Comparison of ENCODE assay signal across 1 cellular context in the genomic region with DNA sequence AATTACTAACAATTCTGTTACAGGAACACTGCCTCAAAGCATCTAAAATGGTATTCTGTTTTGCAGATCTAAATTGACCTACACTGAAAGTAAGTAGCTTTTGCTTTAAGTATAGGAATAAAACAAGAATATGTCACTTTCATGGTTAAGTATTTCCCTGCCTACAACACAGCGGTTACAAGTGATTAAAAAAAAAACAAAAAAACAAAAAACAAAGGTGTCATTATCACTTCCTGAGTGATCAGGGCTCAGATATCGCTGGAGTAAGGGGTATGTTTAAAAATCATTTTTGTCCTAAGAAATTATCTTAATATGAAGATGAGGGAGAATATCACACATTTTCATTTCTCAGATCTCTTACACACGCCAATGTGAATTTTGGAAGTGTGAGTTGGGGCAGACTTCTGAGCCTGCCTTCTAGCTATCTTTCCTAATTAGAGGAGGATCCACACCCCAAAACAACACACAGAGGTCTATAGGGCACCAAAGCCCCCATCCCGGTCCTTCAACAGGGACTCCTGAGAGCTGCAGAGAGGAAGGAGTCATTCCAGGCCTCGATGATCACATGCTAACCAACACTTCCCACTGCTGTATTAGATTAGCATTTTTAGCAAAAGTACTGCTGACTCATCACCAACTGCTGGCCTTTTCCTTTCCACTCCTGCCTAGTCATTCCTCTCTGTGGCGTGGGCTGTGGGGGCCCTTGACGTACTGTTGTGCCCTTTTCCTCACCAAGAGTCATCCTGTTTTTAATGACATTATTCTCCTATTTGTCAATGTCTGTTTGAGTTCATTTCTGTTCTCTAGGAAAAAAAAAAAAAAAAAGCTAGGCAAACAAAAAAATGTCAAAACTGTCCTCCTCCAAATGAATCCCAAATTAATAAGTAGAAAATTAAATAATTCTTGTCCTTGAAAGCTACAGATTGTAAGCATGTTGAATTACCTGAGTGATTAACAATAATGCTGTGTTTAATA.
TF ChIP-seq lines count a peak whose summit lies in the region.

No MANE protein-coding gene starts in this region.

TF ChIP-seq in K562, 482 proteins besides CTCF, POLR2A, EP300 and RAD21 (continued from another document and continues in another):
- TF ChIP-seq ZZZ3 (IDR thresholded peaks at IDR 0.05) (no peak), KDM1A (IDR thresholded peaks at IDR 0.05) (peak in 1 of 2 experiments; percentile 24; a peak in 1 of 4 replicates), HOXB6 (CRISPR knock-in tag; IDR thresholded peaks at IDR 0.05; ENCODE audit: borderline replicate concordance) (no peak), ZEB2 (IDR thresholded peaks at IDR 0.05) (no peak), HCFC1 (IDR thresholded peaks at IDR 0.05; ENCODE audit: low read depth, low read length) (peak; percentile 24; the same call in 1 of the 2 replicates), MYBL2 (IDR thresholded peaks at IDR 0.05; ENCODE audit: low read depth) (no peak; the same call in 1 of the 2 replicates), MYBL2 (CRISPR knock-in tag; IDR thresholded peaks at IDR 0.05; ENCODE audit: borderline replicate concordance) (no peak), ETS2 (tag; IDR thresholded peaks at IDR 0.05; ENCODE audit: borderline replicate concordance, poor library complexity, severe bottlenecking) (no peak), ZNF766 (CRISPR knock-in tag; conservative IDR thresholded peaks at IDR 0.05) (peak; percentile 94), ASH1L (IDR thresholded peaks at IDR 0.05; ENCODE audit: borderline replicate concordance, low read depth, partially characterized antibody) (no peak), SIRT6 (IDR thresholded peaks at IDR 0.05; ENCODE audit: low read depth, low read length) (no peak), SAFB (IDR thresholded peaks at IDR 0.05; ENCODE audit: borderline replicate concordance, low read depth, low read length) (no peak), ZBTB7A (IDR thresholded peaks at IDR 0.05; ENCODE audit: borderline replicate concordance, control insufficient read depth, low read depth, low read length) (no peak), HMG20A (CRISPR knock-in tag; conservative IDR thresholded peaks at IDR 0.05) (no peak), ZNF668 (CRISPR knock-in tag; IDR thresholded peaks at IDR 0.05) (no peak), RUNX1 (IDR thresholded peaks at IDR 0.05; ENCODE audit: low read depth) (no peak), HMG20B (CRISPR knock-in tag; IDR thresholded peaks at IDR 0.05) (no peak), SETDB1 (IDR thresholded peaks at IDR 0.05; ENCODE audit: low read length) (no peak), KAT2B (IDR thresholded peaks at IDR 0.05; ENCODE audit: low read depth, low read length) (no peak), SOX6 (IDR thresholded peaks at IDR 0.05) (peak; percentile 79), ZNF41 (CRISPR knock-in tag; conservative IDR thresholded peaks at IDR 0.05) (peak; percentile 59; the same call in 1 of the 2 replicates), CHD1 (IDR thresholded peaks at IDR 0.05; ENCODE audit: low read length) (no peak), TEAD4 (IDR thresholded peaks at IDR 0.05; ENCODE audit: low read length) (peak; percentile 72), TEAD4 (CRISPR knock-in tag; IDR thresholded peaks at IDR 0.05; ENCODE audit: borderline replicate concordance) (no peak), RHOXF2B (CRISPR knock-in tag; conservative IDR thresholded peaks at IDR 0.05) (no peak), MTA2 (IDR thresholded peaks at IDR 0.05; ENCODE audit: low read depth) (peak; percentile 25; the same call in 1 of the 2 replicates), ZNF217 (CRISPR knock-in tag; IDR thresholded peaks at IDR 0.05) (no peak), BRD9 (IDR thresholded peaks at IDR 0.05; ENCODE audit: low read depth, partially characterized antibody) (peak; percentile 28), NBN (IDR thresholded peaks at IDR 0.05; ENCODE audit: low read depth) (peak; percentile 80), CAMTA2 (CRISPR knock-in tag; conservative IDR thresholded peaks at IDR 0.05) (no peak), SMAD1 (IDR thresholded peaks at IDR 0.05; ENCODE audit: low read depth, low read length, partially characterized antibody) (no peak), ZNF143 (CRISPR knock-in tag; IDR thresholded peaks at IDR 0.05) (no peak), MAFG (tag; conservative IDR thresholded peaks at IDR 0.05) (peak; percentile 100), EP400 (IDR thresholded peaks at IDR 0.05) (peak; percentile 79), DNMT1 (IDR thresholded peaks at IDR 0.05) (no peak), ZSCAN32 (CRISPR knock-in tag; IDR thresholded peaks at IDR 0.05) (no peak), ZNF785 (CRISPR knock-in tag; IDR thresholded peaks at IDR 0.05) (no peak), BCL6 (CRISPR knock-in tag; IDR thresholded peaks at IDR 0.05) (peak; percentile 9; the same call in 1 of the 2 replicates), KLF6 (CRISPR knock-in tag; IDR thresholded peaks at IDR 0.05; ENCODE audit: borderline replicate concordance) (no peak), NFXL1 (CRISPR knock-in tag; IDR thresholded peaks at IDR 0.05) (no peak), BRF1 (IDR thresholded peaks at IDR 0.05; ENCODE audit: borderline replicate concordance, extremely low read depth, insufficient read length) (no peak), ZNF707 (CRISPR knock-in tag; conservative IDR thresholded peaks at IDR 0.05) (no peak)
- TF ChIP-seq, protein P1, sequence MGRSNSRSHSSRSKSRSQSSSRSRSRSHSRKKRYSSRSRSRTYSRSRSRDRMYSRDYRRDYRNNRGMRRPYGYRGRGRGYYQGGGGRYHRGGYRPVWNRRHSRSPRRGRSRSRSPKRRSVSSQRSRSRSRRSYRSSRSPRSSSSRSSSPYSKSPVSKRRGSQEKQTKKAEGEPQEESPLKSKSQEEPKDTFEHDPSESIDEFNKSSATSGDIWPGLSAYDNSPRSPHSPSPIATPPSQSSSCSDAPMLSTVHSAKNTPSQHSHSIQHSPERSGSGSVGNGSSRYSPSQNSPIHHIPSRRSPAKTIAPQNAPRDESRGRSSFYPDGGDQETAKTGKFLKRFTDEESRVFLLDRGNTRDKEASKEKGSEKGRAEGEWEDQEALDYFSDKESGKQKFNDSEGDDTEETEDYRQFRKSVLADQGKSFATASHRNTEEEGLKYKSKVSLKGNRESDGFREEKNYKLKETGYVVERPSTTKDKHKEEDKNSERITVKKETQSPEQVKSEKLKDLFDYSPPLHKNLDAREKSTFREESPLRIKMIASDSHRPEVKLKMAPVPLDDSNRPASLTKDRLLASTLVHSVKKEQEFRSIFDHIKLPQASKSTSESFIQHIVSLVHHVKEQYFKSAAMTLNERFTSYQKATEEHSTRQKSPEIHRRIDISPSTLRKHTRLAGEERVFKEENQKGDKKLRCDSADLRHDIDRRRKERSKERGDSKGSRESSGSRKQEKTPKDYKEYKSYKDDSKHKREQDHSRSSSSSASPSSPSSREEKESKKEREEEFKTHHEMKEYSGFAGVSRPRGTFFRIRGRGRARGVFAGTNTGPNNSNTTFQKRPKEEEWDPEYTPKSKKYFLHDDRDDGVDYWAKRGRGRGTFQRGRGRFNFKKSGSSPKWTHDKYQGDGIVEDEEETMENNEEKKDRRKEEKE (IDR thresholded peaks at IDR 0.05; ENCODE audit: borderline replicate concordance in 1 of 2, control insufficient read depth in 1 of 2, low read depth in 2 of 2, low read length in 1 of 2): no peak
- TF ChIP-seq, protein P2, sequence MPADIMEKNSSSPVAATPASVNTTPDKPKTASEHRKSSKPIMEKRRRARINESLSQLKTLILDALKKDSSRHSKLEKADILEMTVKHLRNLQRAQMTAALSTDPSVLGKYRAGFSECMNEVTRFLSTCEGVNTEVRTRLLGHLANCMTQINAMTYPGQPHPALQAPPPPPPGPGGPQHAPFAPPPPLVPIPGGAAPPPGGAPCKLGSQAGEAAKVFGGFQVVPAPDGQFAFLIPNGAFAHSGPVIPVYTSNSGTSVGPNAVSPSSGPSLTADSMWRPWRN (IDR thresholded peaks at IDR 0.05; ENCODE audit: low read depth): 0 out of 2 replicates have a peak, but pooled peaks have one; percentile 33
- TF ChIP-seq, protein P3, sequence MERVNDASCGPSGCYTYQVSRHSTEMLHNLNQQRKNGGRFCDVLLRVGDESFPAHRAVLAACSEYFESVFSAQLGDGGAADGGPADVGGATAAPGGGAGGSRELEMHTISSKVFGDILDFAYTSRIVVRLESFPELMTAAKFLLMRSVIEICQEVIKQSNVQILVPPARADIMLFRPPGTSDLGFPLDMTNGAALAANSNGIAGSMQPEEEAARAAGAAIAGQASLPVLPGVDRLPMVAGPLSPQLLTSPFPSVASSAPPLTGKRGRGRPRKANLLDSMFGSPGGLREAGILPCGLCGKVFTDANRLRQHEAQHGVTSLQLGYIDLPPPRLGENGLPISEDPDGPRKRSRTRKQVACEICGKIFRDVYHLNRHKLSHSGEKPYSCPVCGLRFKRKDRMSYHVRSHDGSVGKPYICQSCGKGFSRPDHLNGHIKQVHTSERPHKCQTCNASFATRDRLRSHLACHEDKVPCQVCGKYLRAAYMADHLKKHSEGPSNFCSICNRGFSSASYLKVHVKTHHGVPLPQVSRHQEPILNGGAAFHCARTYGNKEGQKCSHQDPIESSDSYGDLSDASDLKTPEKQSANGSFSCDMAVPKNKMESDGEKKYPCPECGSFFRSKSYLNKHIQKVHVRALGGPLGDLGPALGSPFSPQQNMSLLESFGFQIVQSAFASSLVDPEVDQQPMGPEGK (CRISPR knock-in tag; IDR thresholded peaks at IDR 0.05; ENCODE audit: borderline replicate concordance): no peak
- TF ChIP-seq, protein P4, sequence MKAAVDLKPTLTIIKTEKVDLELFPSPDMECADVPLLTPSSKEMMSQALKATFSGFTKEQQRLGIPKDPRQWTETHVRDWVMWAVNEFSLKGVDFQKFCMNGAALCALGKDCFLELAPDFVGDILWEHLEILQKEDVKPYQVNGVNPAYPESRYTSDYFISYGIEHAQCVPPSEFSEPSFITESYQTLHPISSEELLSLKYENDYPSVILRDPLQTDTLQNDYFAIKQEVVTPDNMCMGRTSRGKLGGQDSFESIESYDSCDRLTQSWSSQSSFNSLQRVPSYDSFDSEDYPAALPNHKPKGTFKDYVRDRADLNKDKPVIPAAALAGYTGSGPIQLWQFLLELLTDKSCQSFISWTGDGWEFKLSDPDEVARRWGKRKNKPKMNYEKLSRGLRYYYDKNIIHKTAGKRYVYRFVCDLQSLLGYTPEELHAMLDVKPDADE (conservative IDR thresholded peaks at IDR 0.05; ENCODE audit: control insufficient read depth, low read depth, low read length): 0 out of 2 replicates have a peak, but pooled peaks have one; percentile 31
- TF ChIP-seq, protein P5, sequence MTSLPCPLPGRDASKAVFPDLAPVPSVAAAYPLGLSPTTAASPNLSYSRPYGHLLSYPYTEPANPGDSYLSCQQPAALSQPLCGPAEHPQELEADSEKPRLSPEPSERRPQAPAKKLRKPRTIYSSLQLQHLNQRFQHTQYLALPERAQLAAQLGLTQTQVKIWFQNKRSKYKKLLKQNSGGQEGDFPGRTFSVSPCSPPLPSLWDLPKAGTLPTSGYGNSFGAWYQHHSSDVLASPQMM (CRISPR knock-in tag; IDR thresholded peaks at IDR 0.05): no peak
- TF ChIP-seq, protein P6, sequence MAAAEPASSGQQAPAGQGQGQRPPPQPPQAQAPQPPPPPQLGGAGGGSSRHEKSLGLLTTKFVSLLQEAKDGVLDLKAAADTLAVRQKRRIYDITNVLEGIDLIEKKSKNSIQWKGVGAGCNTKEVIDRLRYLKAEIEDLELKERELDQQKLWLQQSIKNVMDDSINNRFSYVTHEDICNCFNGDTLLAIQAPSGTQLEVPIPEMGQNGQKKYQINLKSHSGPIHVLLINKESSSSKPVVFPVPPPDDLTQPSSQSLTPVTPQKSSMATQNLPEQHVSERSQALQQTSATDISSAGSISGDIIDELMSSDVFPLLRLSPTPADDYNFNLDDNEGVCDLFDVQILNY (CRISPR knock-in tag; IDR thresholded peaks at IDR 0.05): no peak
- TF ChIP-seq, protein P7, sequence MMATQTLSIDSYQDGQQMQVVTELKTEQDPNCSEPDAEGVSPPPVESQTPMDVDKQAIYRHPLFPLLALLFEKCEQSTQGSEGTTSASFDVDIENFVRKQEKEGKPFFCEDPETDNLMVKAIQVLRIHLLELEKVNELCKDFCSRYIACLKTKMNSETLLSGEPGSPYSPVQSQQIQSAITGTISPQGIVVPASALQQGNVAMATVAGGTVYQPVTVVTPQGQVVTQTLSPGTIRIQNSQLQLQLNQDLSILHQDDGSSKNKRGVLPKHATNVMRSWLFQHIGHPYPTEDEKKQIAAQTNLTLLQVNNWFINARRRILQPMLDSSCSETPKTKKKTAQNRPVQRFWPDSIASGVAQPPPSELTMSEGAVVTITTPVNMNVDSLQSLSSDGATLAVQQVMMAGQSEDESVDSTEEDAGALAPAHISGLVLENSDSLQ (IDR thresholded peaks at IDR 0.05): peak; percentile 69
- TF ChIP-seq, protein P8, sequence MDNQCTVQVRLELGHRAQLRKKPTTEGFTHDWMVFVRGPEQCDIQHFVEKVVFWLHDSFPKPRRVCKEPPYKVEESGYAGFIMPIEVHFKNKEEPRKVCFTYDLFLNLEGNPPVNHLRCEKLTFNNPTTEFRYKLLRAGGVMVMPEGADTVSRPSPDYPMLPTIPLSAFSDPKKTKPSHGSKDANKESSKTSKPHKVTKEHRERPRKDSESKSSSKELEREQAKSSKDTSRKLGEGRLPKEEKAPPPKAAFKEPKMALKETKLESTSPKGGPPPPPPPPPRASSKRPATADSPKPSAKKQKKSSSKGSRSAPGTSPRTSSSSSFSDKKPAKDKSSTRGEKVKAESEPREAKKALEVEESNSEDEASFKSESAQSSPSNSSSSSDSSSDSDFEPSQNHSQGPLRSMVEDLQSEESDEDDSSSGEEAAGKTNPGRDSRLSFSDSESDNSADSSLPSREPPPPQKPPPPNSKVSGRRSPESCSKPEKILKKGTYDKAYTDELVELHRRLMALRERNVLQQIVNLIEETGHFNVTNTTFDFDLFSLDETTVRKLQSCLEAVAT (IDR thresholded peaks at IDR 0.05): no peak
- TF ChIP-seq, protein P9, sequence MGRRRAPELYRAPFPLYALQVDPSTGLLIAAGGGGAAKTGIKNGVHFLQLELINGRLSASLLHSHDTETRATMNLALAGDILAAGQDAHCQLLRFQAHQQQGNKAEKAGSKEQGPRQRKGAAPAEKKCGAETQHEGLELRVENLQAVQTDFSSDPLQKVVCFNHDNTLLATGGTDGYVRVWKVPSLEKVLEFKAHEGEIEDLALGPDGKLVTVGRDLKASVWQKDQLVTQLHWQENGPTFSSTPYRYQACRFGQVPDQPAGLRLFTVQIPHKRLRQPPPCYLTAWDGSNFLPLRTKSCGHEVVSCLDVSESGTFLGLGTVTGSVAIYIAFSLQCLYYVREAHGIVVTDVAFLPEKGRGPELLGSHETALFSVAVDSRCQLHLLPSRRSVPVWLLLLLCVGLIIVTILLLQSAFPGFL (CRISPR knock-in tag; IDR thresholded peaks at IDR 0.05): no peak
- TF ChIP-seq, protein P10, sequence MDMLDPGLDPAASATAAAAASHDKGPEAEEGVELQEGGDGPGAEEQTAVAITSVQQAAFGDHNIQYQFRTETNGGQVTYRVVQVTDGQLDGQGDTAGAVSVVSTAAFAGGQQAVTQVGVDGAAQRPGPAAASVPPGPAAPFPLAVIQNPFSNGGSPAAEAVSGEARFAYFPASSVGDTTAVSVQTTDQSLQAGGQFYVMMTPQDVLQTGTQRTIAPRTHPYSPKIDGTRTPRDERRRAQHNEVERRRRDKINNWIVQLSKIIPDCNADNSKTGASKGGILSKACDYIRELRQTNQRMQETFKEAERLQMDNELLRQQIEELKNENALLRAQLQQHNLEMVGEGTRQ (CRISPR knock-in tag; IDR thresholded peaks at IDR 0.05): no peak
